8 cellular contexts compared by ENCODE assay signal in the genomic region with DNA sequence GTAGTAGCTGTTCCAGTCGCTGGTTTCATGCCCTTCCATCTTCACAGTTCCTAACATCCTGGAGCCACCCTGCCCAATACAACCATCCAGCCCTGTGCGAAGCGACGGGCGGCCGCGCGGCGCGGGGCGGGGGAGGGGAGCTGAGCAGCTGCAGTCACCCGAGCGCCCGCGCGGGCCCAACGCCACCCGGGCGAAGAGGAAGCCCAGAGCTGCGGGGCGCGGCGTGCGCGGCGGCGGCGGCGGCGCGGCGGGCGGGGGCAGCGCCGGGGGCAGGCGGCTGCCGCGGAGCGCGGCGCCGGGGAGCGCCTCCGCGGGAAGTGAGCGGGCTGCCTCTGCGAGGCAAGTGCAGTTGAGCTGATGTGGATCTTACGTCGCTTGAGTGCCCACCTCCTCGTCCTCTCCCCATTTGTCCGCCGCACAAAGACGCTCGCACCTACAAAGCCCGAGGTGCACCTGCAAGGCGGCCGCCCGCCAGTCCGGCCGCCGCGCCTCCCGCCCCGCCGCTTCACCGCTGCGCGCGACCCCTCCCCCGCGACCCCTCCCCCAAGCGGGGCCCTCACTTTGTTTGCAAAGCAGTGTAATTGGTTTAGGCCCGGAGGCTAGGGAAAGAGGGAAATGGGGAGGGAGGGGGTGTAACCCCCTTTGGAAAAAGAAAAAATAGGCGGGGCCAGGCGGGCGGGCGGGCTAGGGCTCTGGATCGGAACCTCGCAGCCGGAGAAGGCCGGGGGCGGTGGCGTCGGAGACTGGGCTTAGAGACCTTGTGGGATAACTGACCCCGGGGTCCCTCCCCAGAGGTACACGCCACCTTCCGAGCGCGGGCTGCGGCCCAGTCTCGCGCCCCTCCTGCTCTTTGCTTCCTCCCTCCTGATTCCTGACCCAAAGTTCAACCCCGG. TPM values are rescaled to one million over a fixed set of nuclear protein-coding genes. Genes with fewer than 3 reads are reported as not detected.
A peak's percentile ranks its signal among the peaks of the same experiment; 100 is the strongest.
DNase-seq lines count a peak whose midpoint lies in the region; ATAC-seq lines count a peak whose summit lies in the region.

Gene FOXA1 (minus strand): TSS at position 334 of the 893 bp plus-strand sequence. CDS start 277 bp downstream, at position 57.
Gene TTC6 (plus strand): TSS at position 714 of the 893 bp plus-strand sequence. CDS start 26,436 bp downstream, outside the sequence.

- H3K27ac Mint-ChIP-seq in stimulated activated memory B cell treated with anti-CD40 and anti-IgM and Interleukin-4, amounts not matched to agents 10 μg/mL and 1 μg/mL and 100 μg/mL, for 72 hours: no peak within 1 kb of the TSS

- no peaks in the 10 kb centered on the region for H3K9me3 Mint-ChIP-seq in stimulated activated memory B cell treated with anti-CD40 and anti-IgM and Interleukin-4, amounts not matched to agents 10 μg/mL and 1 μg/mL and 100 μg/mL, for 72 hours

- peak within 1 kb of the TSS; percentile 81 for H3K4me3 ChIP-seq in adipocyte (ENCODE audit: low read length)

- H3K4me1 Mint-ChIP-seq in stimulated activated memory B cell treated with anti-CD40 and anti-IgM and Interleukin-4, amounts not matched to agents 10 μg/mL and 1 μg/mL and 100 μg/mL, for 72 hours: peaks cover 9% of the 10 kb centered on the region

- H3K9ac ChIP-seq in adipocyte (ENCODE audit: low read length): no peak within 1 kb of the TSS

- peak; percentile 86 for DNase-seq in 8988T
- DNase-seq in H4 (ENCODE audit: low spot score): peak; percentile 40
- DNase-seq in NCI-H2227 treated with DMSO at 0.1 percent for 48 hours (lab: John Stamatoyannopoulos, UW): peak; percentile 71
- DNase-seq in adipocyte (ENCODE audit: low read depth): peak; percentile 74
- peak; percentile 68 for DNase-seq in iPS-NIHi11 (ENCODE audit: low spot score)
- DNase-seq in SK-N-DZ (ENCODE audit: low spot score): no peak
- no peak for DNase-seq in stimulated activated CD4-positive, alpha-beta T cell treated with anti-CD3 and anti-CD28 coated beads, Interleukin-2, amount 100 ng/mL, for 48 hours

- H3K36me3 ChIP-seq in adipocyte (ENCODE audit: control insufficient read depth, insufficient read depth, low read length, severe bottlenecking): no peaks in the 10 kb centered on the region

- H3K4me3 Mint-ChIP-seq in stimulated activated memory B cell treated with anti-CD40 and anti-IgM and Interleukin-4, amounts not matched to agents 10 μg/mL and 1 μg/mL and 100 μg/mL, for 72 hours: peak within 1 kb of the TSS; percentile 29

- peaks cover 7% of the 10 kb centered on the region for H3K4me1 ChIP-seq in adipocyte (ENCODE audit: control insufficient read depth, insufficient read depth, low read length)

- H3K27me3 ChIP-seq in adipocyte (replicated peaks; ENCODE audit: control insufficient read depth, insufficient read depth, low read length): peaks cover 82% of the 10 kb centered on the region

- ATAC-seq in stimulated activated memory B cell treated with anti-CD40 and anti-IgM and Interleukin-4, amounts not matched to agents 10 μg/mL and 1 μg/mL and 100 μg/mL, for 72 hours: no peak

- H3K36me3 Mint-ChIP-seq in stimulated activated memory B cell treated with anti-CD40 and anti-IgM and Interleukin-4, amounts not matched to agents 10 μg/mL and 1 μg/mL and 100 μg/mL, for 72 hours: no peaks in the 10 kb centered on the region

- peaks cover 12% of the 10 kb centered on the region for H3K9me3 ChIP-seq in adipocyte (ENCODE audit: control insufficient read depth, low read length)

- H3K27me3 Mint-ChIP-seq in stimulated activated memory B cell treated with anti-CD40 and anti-IgM and Interleukin-4, amounts not matched to agents 10 μg/mL and 1 μg/mL and 100 μg/mL, for 72 hours: peaks cover 87% of the 10 kb centered on the region

RNA-seq across cellular contexts. Expression of gene FOXA1, which starts in this region (rescaled TPM):
- 3.1 and 5.3 TPM in 2 replicates for total RNA-seq in H4 (2014; rRNA removed; shearing (Covaris generic))
- 0.66 TPM in 1 of 2 replicates, not detected in the other for polyA plus RNA-seq in SK-N-DZ (2014; cell fraction: cytosol; rRNA removed)
- polyA plus RNA-seq in SK-N-DZ (2014; cell fraction: nucleus; rRNA removed): 0.32 TPM in 1 of 2 replicates, not detected in the other

RNA-seq across cellular contexts. Expression of gene TTC6, which starts in this region (rescaled TPM):
- 0.02 and 0.29 TPM in 2 replicates for total RNA-seq in H4 (2014; rRNA removed; shearing (Covaris generic))
- 0.21 TPM in 1 of 2 replicates, not detected in the other for polyA plus RNA-seq in SK-N-DZ (2014; cell fraction: cytosol; rRNA removed)
- not detected in 2 replicates for polyA plus RNA-seq in SK-N-DZ (2014; cell fraction: nucleus; rRNA removed)

Comparison
In these comparisons a context has a peak if more than half of its experiments do, and no peak if none do; other contexts are left out.
1. DNase-seq: peak in 8988T (single experiment), H4 (single experiment), NCI-H2227 treated with DMSO at 0.1 percent for 48 hours (single experiment), adipocyte (single experiment) and iPS-NIHi11 (single experiment); none in SK-N-DZ (single experiment) and stimulated activated CD4-positive, alpha-beta T cell treated with anti-CD3 and anti-CD28 coated beads, Interleukin-2, amount 100 ng/mL, for 48 hours (0 of 2).